ENCODE assay signal across 15 cellular contexts in genomic region chr20:63966944-63967322, GRCh38. TPM values are rescaled to one million over a fixed set of nuclear protein-coding genes. Genes with fewer than 3 reads are reported as not detected.
"Had no signal": no experiment of that assay in that cellular context is flagged by ENCODE, and none has a peak within 500 bp of the region (broad histone marks: within the 10 kb centered on the region; RNA-seq: fewer than 3 reads in every experiment).

No MANE protein-coding gene starts in this region.

- H3K27ac Mint-ChIP-seq: nephron progenitor cell had no signal

- H3K4me1 Mint-ChIP-seq: nephron progenitor cell had no signal

- DNase-seq: activated CD4-positive, alpha-beta T cell treated with anti-CD3 and anti-CD28 coated beads, Interleukin-2, amount 50 U/mL, for 1 hour; activated CD8-positive, alpha-beta memory T cell treated with anti-CD3 and anti-CD28 coated beads for 24 hours; islet precursor cell; mesenchymal stem cell; stimulated activated CD4-positive, alpha-beta T cell treated with anti-CD3 and anti-CD28 coated beads, Interleukin-4, amount 100 ng/mL, for 4 hours; stimulated activated CD8-positive, alpha-beta memory T cell treated with anti-CD3 and anti-CD28 coated beads, Interleukin-4, amount 100 ng/mL, for 48 hours; stimulated activated naive CD4-positive, alpha-beta T cell treated with Interleukin-2 at 50 U/mL for 16 hours; transverse colon had no signal

- ATAC-seq: activated CD4-positive, CD25-positive, alpha-beta regulatory T cell treated with anti-CD3 and anti-CD28 coated beads, Interleukin-2, amount 50 U/mL, for 24 hours; esophagus mucosa; left lobe of liver had no signal

- H3K9me3 ChIP-seq: adrenal gland, transverse colon had no signal

- H3K27ac ChIP-seq: adrenal gland, dorsolateral prefrontal cortex, transverse colon had no signal

- H3K4me3 ChIP-seq: adrenal gland, dorsolateral prefrontal cortex, transverse colon had no signal

- H3K27me3 ChIP-seq: adrenal gland, dorsolateral prefrontal cortex had no signal

- H3K36me3 ChIP-seq: transverse colon had no signal

RNA-seq across cellular contexts. Expression of gene SAMD10, which starts 12.5 kb away (rescaled TPM):
- total RNA-seq: SK-MEL-5 had no signal
